In genomic region chr10:6019010-6019782, GRCh38 we compare ENCODE assay signal across 21 cellular contexts. TPM values are rescaled to one million over a fixed set of nuclear protein-coding genes. Genes with fewer than 3 reads are reported as not detected.
DNase-seq lines count a peak whose midpoint lies in the region; ATAC-seq, FAIRE-seq and TF ChIP-seq lines count a peak whose summit lies in the region.
"Had no signal": no experiment of that assay in that cellular context is flagged by ENCODE, and none has a peak within 500 bp of the region (broad histone marks: within the 10 kb centered on the region; RNA-seq: fewer than 3 reads in every experiment).

No MANE protein-coding gene starts in this region.

- H3K4me1 Mint-ChIP-seq in T-helper 2 cell treated with Interferon-gamma antibody and Interleukin-4, amounts not matched to agents 5 μg/mL and 100 μg/mL, for 36 hours (ENCODE audit: low read depth), result peaks cover 27% of the 10 kb centered on the region
- H3K4me1 Mint-ChIP-seq in activated naive CD8-positive, alpha-beta T cell (ENCODE audit: low read depth), result peaks cover 36% of the 10 kb centered on the region
- peaks cover 3 to 67% (median 19%) of the 10 kb centered on the region in 7 donors for H3K4me1 Mint-ChIP-seq in naive thymus-derived CD4-positive, alpha-beta T cell

- DNase-seq in T-helper 2 cell treated with Interferon-gamma antibody and Interleukin-4, amounts not matched to agents 5 μg/mL and 100 μg/mL, for 36 hours (ENCODE audit: low spot score), result no peak
- DNase-seq in T-helper 2 cell (no peak), GM12891 (ENCODE audit: insufficient read length, low spot score) (no peak), UCSD-AML1 (lab: John Stamatoyannopoulos, UW; ENCODE audit: unreplicated experiment) (no peak), NCI-H1105 treated with DMSO at 0.1 percent for 48 hours (lab: John Stamatoyannopoulos, UW) (no peak), NCI-H748 (lab: John Stamatoyannopoulos, UW; ENCODE audit: unreplicated experiment) (no peak)
- no peak for DNase-seq in naive thymus-derived CD4-positive, alpha-beta T cell
- DNase-seq: amniotic stem cell; foreskin melanocyte; Karpas-422; NCI-H1417; NCI-H226; nephron progenitor cell; SHP77; stimulated activated CD4-positive, alpha-beta T cell treated with anti-CD3 and anti-CD28 coated beads, Interleukin-1b, Interleukin-23, amount 100 ng/mL, for 48 hours had no signal

- peaks cover 7 to 10% of the 10 kb centered on the region in 2 donors for H3K4me1 ChIP-seq in naive thymus-derived CD4-positive, alpha-beta T cell (ENCODE audit: control insufficient read depth in 2 of 2, insufficient read depth in 2 of 2, low read length in 2 of 2)

- no peaks in the 10 kb centered on the region for H3K9me3 Mint-ChIP-seq in T-helper 2 cell treated with Interferon-gamma antibody and Interleukin-4, amounts not matched to agents 5 μg/mL and 100 μg/mL, for 36 hours
- H3K9me3 Mint-ChIP-seq in activated naive CD8-positive, alpha-beta T cell (ENCODE audit: low read depth), result no peaks in the 10 kb centered on the region
- H3K9me3 Mint-ChIP-seq in naive thymus-derived CD4-positive, alpha-beta T cell, result peaks cover 0 to 6% (median 0%) of the 10 kb centered on the region in 11 donors
- H3K9me3 Mint-ChIP-seq: nephron progenitor cell had no signal

- peak overlapping the region; percentile 29 for H3K27ac Mint-ChIP-seq in T-helper 2 cell treated with Interferon-gamma antibody and Interleukin-4, amounts not matched to agents 5 μg/mL and 100 μg/mL, for 36 hours
- peak overlapping the region; percentile 25 for H3K27ac Mint-ChIP-seq in activated naive CD8-positive, alpha-beta T cell
- peak overlapping the region in 6 of 9 donors; percentile 4 to 51 (median 24) for H3K27ac Mint-ChIP-seq in naive thymus-derived CD4-positive, alpha-beta T cell
- H3K27ac Mint-ChIP-seq: nephron progenitor cell had no signal

- no peaks in the 10 kb centered on the region for H3K27me3 ChIP-seq in naive thymus-derived CD4-positive, alpha-beta T cell (ENCODE audit: control insufficient read depth in 2 of 2, insufficient read depth in 2 of 2, low read length in 2 of 2)
- H3K27me3 ChIP-seq: tibial nerve had no signal

- no peak for ATAC-seq in naive thymus-derived CD4-positive, alpha-beta T cell

- no peak overlapping the region for H3K4me3 ChIP-seq in naive thymus-derived CD4-positive, alpha-beta T cell (ENCODE audit: low read length)
- H3K4me3 ChIP-seq: lung, tibial nerve had no signal

- no peak overlapping the region for H3K4me3 Mint-ChIP-seq in T-helper 2 cell treated with Interferon-gamma antibody and Interleukin-4, amounts not matched to agents 5 μg/mL and 100 μg/mL, for 36 hours
- no peak overlapping the region for H3K4me3 Mint-ChIP-seq in activated naive CD8-positive, alpha-beta T cell
- H3K4me3 Mint-ChIP-seq in naive thymus-derived CD4-positive, alpha-beta T cell, result no peak overlapping the region
- H3K4me3 Mint-ChIP-seq: CD14-positive monocyte, nephron progenitor cell had no signal

- no peaks in the 10 kb centered on the region for H3K36me3 ChIP-seq in naive thymus-derived CD4-positive, alpha-beta T cell (ENCODE audit: control insufficient read depth in 2 of 3, insufficient read depth in 3 of 3, low read length in 3 of 3)
- H3K36me3 ChIP-seq: tibial nerve had no signal

- CTCF ChIA-PET in naive thymus-derived CD4-positive, alpha-beta T cell (lab: Charles Lee), result interaction anchor here (1.0 kb wide), 1 partner anchor 67 kb away, joined by 4 read pairs; no protein-coding TSS in a partner anchor

- intact Hi-C loops in naive thymus-derived CD4-positive, alpha-beta T cell (cut with micrococcal nuclease), result loop anchor here in 1 of 2 donors (10.0 kb wide), 1 partner anchor 186 kb away; the partner anchor contains the start of gene PFKFB3

- no peak for TF ChIP-seq POLR2A in GM12891 (IDR thresholded peaks at IDR 0.05; ENCODE audit: low read depth, low read length)

- FAIRE-seq in GM12891 (lab: Jason Lieb, UNC), result peak; percentile 88

- H3K9me3 ChIP-seq in naive thymus-derived CD4-positive, alpha-beta T cell (ENCODE audit: control insufficient read depth in 2 of 3, low read length in 3 of 3), result no peaks in the 10 kb centered on the region
- H3K9me3 ChIP-seq: tibial nerve had no signal

- POLR2A ChIA-PET in naive thymus-derived CD4-positive, alpha-beta T cell (lab: Charles Lee), result interaction anchor here (1.2 kb wide), 1 partner anchor 14 kb away, joined by 3 read pairs; no protein-coding TSS in a partner anchor

- H3K36me3 Mint-ChIP-seq in T-helper 2 cell treated with Interferon-gamma antibody and Interleukin-4, amounts not matched to agents 5 μg/mL and 100 μg/mL, for 36 hours (ENCODE audit: low read depth), result peaks cover 77% of the 10 kb centered on the region
- H3K36me3 Mint-ChIP-seq in activated naive CD8-positive, alpha-beta T cell, result peaks cover 45% of the 10 kb centered on the region
- peaks cover 0 to 66% (median 23%) of the 10 kb centered on the region in 5 donors for H3K36me3 Mint-ChIP-seq in naive thymus-derived CD4-positive, alpha-beta T cell
- H3K36me3 Mint-ChIP-seq: CD14-positive monocyte had no signal

- H3K27ac ChIP-seq in naive thymus-derived CD4-positive, alpha-beta T cell (ENCODE audit: low read depth, low read length), result no peak overlapping the region

- H3K27me3 Mint-ChIP-seq in T-helper 2 cell treated with Interferon-gamma antibody and Interleukin-4, amounts not matched to agents 5 μg/mL and 100 μg/mL, for 36 hours (ENCODE audit: low read depth), result no peaks in the 10 kb centered on the region
- no peaks in the 10 kb centered on the region for H3K27me3 Mint-ChIP-seq in activated naive CD8-positive, alpha-beta T cell
- H3K27me3 Mint-ChIP-seq in naive thymus-derived CD4-positive, alpha-beta T cell, result no peaks in the 10 kb centered on the region

TF ChIP-seq in GM12891, 5 proteins besides CTCF, POLR2A, EP300 and RAD21:
- no peak for TF ChIP-seq POU2F2 (IDR thresholded peaks at IDR 0.05; ENCODE audit: low read depth, low read length)
- TF ChIP-seq TAF1 (IDR thresholded peaks at IDR 0.05; ENCODE audit: low read depth, low read length), result no peak
- no peak for TF ChIP-seq POLR2AphosphoS5 (IDR thresholded peaks at IDR 0.05; ENCODE audit: low read depth, low read length)
- TF ChIP-seq SPI1 (IDR thresholded peaks at IDR 0.05; ENCODE audit: low read depth, low read length), result no peak
- TF ChIP-seq PAX5 (IDR thresholded peaks at IDR 0.05; ENCODE audit: insufficient read depth, low read length, severe bottlenecking), result no peak

RNA-seq across cellular contexts. Expression of gene IL15RA, which starts 41.9 kb away (rescaled TPM):
- polyA plus RNA-seq in GM12891 (2012; ENCODE audit: low read depth, missing spikeins), result 7.4 TPM
- total RNA-seq in naive thymus-derived CD4-positive, alpha-beta T cell, result 10 to 100 TPM in 1 of 5 experiments, 1 to 10 TPM in 4; 3.5 to 24.9 (median 5.6) TPM
- 1 to 10 TPM; 2.9 to 7.6 TPM for polyA plus RNA-seq in naive thymus-derived CD4-positive, alpha-beta T cell

RNA-seq across cellular contexts. Expression of gene IL2RA, which starts 43.0 kb away (rescaled TPM):
- polyA plus RNA-seq in GM12891 (2012; ENCODE audit: low read depth, missing spikeins), result 5.0 TPM
- 100 to 1,000 TPM in 1 of 5 experiments, 10 to 100 TPM in 1, 1 to 10 TPM in 3; 2.5 to 266 (median 6.7) TPM for total RNA-seq in naive thymus-derived CD4-positive, alpha-beta T cell
- 1 to 10 TPM in 1 of 2 donors, under 1 TPM in 1; 0.85 to 3.0 TPM for polyA plus RNA-seq in naive thymus-derived CD4-positive, alpha-beta T cell
- total RNA-seq: A172, cerebellum had no signal
